ENCODE assay signal across 10 cellular contexts in the genomic region with DNA sequence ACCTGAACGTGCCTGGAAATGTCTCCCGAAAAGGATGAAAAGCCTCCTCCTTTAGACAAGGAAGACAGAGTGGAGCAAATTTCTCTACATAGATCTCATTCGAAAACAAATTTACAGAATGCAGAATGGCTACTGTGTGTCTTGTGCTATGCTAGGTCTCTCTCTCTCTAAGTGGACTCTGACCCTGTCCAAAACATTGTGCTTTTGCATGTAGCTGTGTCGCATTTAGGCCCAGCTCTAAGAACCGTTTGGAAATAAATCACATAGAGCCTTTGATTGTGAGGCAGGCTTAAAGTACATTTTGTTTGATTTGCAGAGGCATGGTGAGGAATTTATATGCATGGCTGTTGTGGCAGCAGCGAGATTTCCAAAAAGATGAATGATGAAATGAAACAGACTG.
"Had no signal": no experiment of that assay in that cellular context is flagged by ENCODE, and none has a peak within 500 bp of the region (broad histone marks: within the 10 kb centered on the region; RNA-seq: fewer than 3 reads in every experiment).

No MANE protein-coding gene starts in this region.

- H3K4me3 ChIP-seq: GM23248, GM23338, HAP-1 had no signal

- FAIRE-seq: H54 had no signal

- H3K4me2 ChIP-seq: GM23338 had no signal

- H3K9ac ChIP-seq: GM23248 had no signal

- DNase-seq: GM23248, GOT3, H7, H9, HCEC 1CT, HFFc6 had no signal

- H3K9me3 ChIP-seq: HAP-1 had no signal

- H3K36me3 ChIP-seq: HAP-1 had no signal

- H3K27ac ChIP-seq: GM23248 had no signal

- ATAC-seq: GM23338, HCT116 had no signal

- H2AFZ ChIP-seq: GM23248, GM23338 had no signal
